ENCODE assay signal across 8 cellular contexts in genomic region chr17:2030779-2031163, GRCh38. TPM values are rescaled to one million over a fixed set of nuclear protein-coding genes. Genes with fewer than 3 reads are reported as not detected.
DNase-seq lines count a peak whose midpoint lies in the region; ATAC-seq and TF ChIP-seq lines count a peak whose summit lies in the region.

No MANE protein-coding gene starts in this region.

- H3K4me3 ChIP-seq in A673 (ENCODE audit: low read depth, low read length, poor library complexity, severe bottlenecking) (peak overlapping the region; percentile 98), GM23248 (peak overlapping the region; percentile 96), smooth muscle cell (peak overlapping the region; percentile 92)

- peaks cover 48% of the 10 kb centered on the region for H3K4me1 ChIP-seq in A673 (ENCODE audit: insufficient read depth, low read length, poor library complexity, severe bottlenecking)
- peaks cover 26% of the 10 kb centered on the region for H3K4me1 ChIP-seq in GM23248 (ENCODE audit: insufficient read depth)
- H3K4me1 ChIP-seq in smooth muscle cell (ENCODE audit: low read depth), result peaks cover 6% of the 10 kb centered on the region

- H3K27ac Mint-ChIP-seq in activated CD4-positive, alpha-beta T cell treated with anti-CD3 and anti-CD28 coated beads, Interleukin-2, amount 10 ng/mL, durations not matched to agents 24 days and 14 days, result peak overlapping the region; percentile 87

- H3K27me3 ChIP-seq in A673 (replicated peaks; ENCODE audit: insufficient read depth, low read depth, low read length, poor library complexity), result no peaks in the 10 kb centered on the region
- H3K27me3 ChIP-seq in GM23248 (replicated peaks; ENCODE audit: insufficient read depth), result no peaks in the 10 kb centered on the region; the same call in 1 of the 2 replicates
- H3K27me3 ChIP-seq in smooth muscle cell (ENCODE audit: low read depth), result peaks cover 15% of the 10 kb centered on the region

- H3K4me2 ChIP-seq in GM23248 (ENCODE audit: unreplicated experiment) (peak overlapping the region; percentile 77), smooth muscle cell (peak overlapping the region; percentile 95)

- H3K9me2 ChIP-seq in GM23248 (ENCODE audit: insufficient read depth), result no peaks in the 10 kb centered on the region

- H3K27ac ChIP-seq in A673 (ENCODE audit: low read depth, low read length, poor library complexity, severe bottlenecking), result peak overlapping the region; percentile 67
- peak overlapping the region; percentile 84 for H3K27ac ChIP-seq in GM23248
- H3K27ac ChIP-seq in smooth muscle cell (ENCODE audit: low read depth), result no peak overlapping the region

- H3K36me3 ChIP-seq in A673 (ENCODE audit: insufficient read depth, low read length, poor library complexity, severe bottlenecking), result peaks cover 2% of the 10 kb centered on the region
- no peaks in the 10 kb centered on the region for H3K36me3 ChIP-seq in GM23248 (ENCODE audit: low read depth)
- H3K36me3 ChIP-seq in smooth muscle cell (ENCODE audit: low read depth), result no peaks in the 10 kb centered on the region

- peaks cover 19% of the 10 kb centered on the region for H3K79me2 ChIP-seq in GM23248 (ENCODE audit: insufficient read depth)
- H3K79me2 ChIP-seq in smooth muscle cell (ENCODE audit: low read depth), result peaks cover 14% of the 10 kb centered on the region

- peaks cover 18% of the 10 kb centered on the region for H3K4me1 Mint-ChIP-seq in activated CD4-positive, alpha-beta T cell treated with anti-CD3 and anti-CD28 coated beads, Interleukin-2, amount 10 ng/mL, durations not matched to agents 24 days and 14 days

- ATAC-seq in GM21576 (IDR thresholded peaks at IDR 0.05; ENCODE audit: unreplicated experiment), result no peak

- no peaks in the 10 kb centered on the region for H3K9me3 Mint-ChIP-seq in activated CD4-positive, alpha-beta T cell treated with anti-CD3 and anti-CD28 coated beads, Interleukin-2, amount 10 ng/mL, durations not matched to agents 24 days and 14 days

- DNase-seq in A673 (ENCODE audit: low spot score) (no peak), GM23248 (peak; percentile 96), glomerular endothelial cell (ENCODE audit: extremely low read depth, low read depth, low spot score) (peak; percentile 52), smooth muscle cell (lab: John Stamatoyannopoulos, UW; ENCODE audit: unreplicated experiment) (no peak), dedifferentiated amniotic fluid mesenchymal stem cell (ENCODE audit: extremely low spot score) (no peak), GM19240 (ENCODE audit: insufficient read length, low spot score) (no peak)
- no peak for DNase-seq in activated CD4-positive, alpha-beta T cell treated with anti-CD3 and anti-CD28 coated beads, Interleukin-2, amount 10 ng/mL, durations not matched to agents 24 days and 14 days

- WGBS in GM23248 (ENCODE audit: low coverage in 1 of 2, low lambda C conversion rate in 2 of 2, missing lambda C conversion rate in 2 of 2), 2 experiments, result 7 to 8% methylated on average over 10 of the region's 10 CpGs
- WGBS in smooth muscle cell (ENCODE audit: low lambda C conversion rate), result 29% methylated on average over 10 of the region's 10 CpGs

- H3K36me3 Mint-ChIP-seq in activated CD4-positive, alpha-beta T cell treated with anti-CD3 and anti-CD28 coated beads, Interleukin-2, amount 10 ng/mL, durations not matched to agents 24 days and 14 days (ENCODE audit: low read depth), result peaks cover 2% of the 10 kb centered on the region

- no peaks in the 10 kb centered on the region for H3K9me3 ChIP-seq in A673 (ENCODE audit: low read depth, low read length, poor library complexity, severe bottlenecking)
- H3K9me3 ChIP-seq in GM23248 (ENCODE audit: low read depth), result no peaks in the 10 kb centered on the region
- no peaks in the 10 kb centered on the region for H3K9me3 ChIP-seq in smooth muscle cell (replicated peaks; ENCODE audit: low read depth)

- no peaks in the 10 kb centered on the region for H4K20me1 ChIP-seq in GM23248 (ENCODE audit: insufficient read depth)
- H4K20me1 ChIP-seq in smooth muscle cell (ENCODE audit: low read depth), result no peaks in the 10 kb centered on the region

- in situ Hi-C loops in GM23248 (cut with MboI), result no loop called here

- H3K9ac ChIP-seq in GM23248 (peak overlapping the region; percentile 94), smooth muscle cell (ENCODE audit: low read depth) (peak overlapping the region; percentile 32)

- peak; percentile 62 for TF ChIP-seq CTCF in A673 (conservative IDR thresholded peaks at IDR 0.05; ENCODE audit: low read depth, low read length)
- TF ChIP-seq CTCF in smooth muscle cell (IDR thresholded peaks at IDR 0.05; ENCODE audit: borderline replicate concordance, insufficient read depth, poor library complexity, severe bottlenecking), result peak; percentile 35

- TSS peak; percentile 60 for BruUV-seq in A673 (replicated peaks; lab: Mats Ljungman, UMichigan)

- peaks cover 30% of the 10 kb centered on the region for H3K27me3 Mint-ChIP-seq in activated CD4-positive, alpha-beta T cell treated with anti-CD3 and anti-CD28 coated beads, Interleukin-2, amount 10 ng/mL, durations not matched to agents 24 days and 14 days

- H2AFZ ChIP-seq in GM23248 (peak overlapping the region; percentile 53; the same call in 1 of the 2 replicates), smooth muscle cell (ENCODE audit: low read depth) (no peak overlapping the region)

- CTCF ChIA-PET in A673 (lab: Charles Lee), result interaction anchor here (0.6 kb wide), 1 partner anchor 72 kb away, joined by 11 read pairs; no protein-coding TSS in a partner anchor

- POLR2A ChIA-PET in A673 (lab: Charles Lee; ENCODE audit: low non-redundant PET), result no interaction called here

- intact Hi-C loops in A673 (cut with micrococcal nuclease; ENCODE audit: unreplicated experiment), result loop anchor here (5.0 kb wide), 1 partner anchor 198 kb away; the partner anchor contains the start of gene RPA1
- intact Hi-C loops in activated CD4-positive, alpha-beta T cell treated with anti-CD3 and anti-CD28 coated beads, Interleukin-2, amount 10 ng/mL, durations not matched to agents 24 days and 14 days (cut with micrococcal nuclease), result loop anchor here (1.0 to 5.0 kb wide), 3 partner anchors 11 to 383 kb away; partner anchors contain the start of genes RILP and SCARF1

- peak overlapping the region; percentile 97 for H3K4me3 Mint-ChIP-seq in activated CD4-positive, alpha-beta T cell treated with anti-CD3 and anti-CD28 coated beads, Interleukin-2, amount 10 ng/mL, durations not matched to agents 24 days and 14 days

- H3F3A ChIP-seq in GM23248 (ENCODE audit: insufficient read depth) (peaks cover 12% of the 10 kb centered on the region; the same call in 1 of the 2 replicates), smooth muscle cell (ENCODE audit: low read depth) (no peaks in the 10 kb centered on the region)

RNA-seq across cellular contexts. Expression of gene DPH1, which starts 0.8 kb away (rescaled TPM):
- total RNA-seq in A673 (2021), result 51.1 and 60.8 TPM in 2 replicates
- total RNA-seq in GM23248 (2014; rRNA removed; shearing (Covaris generic)), result 51.2 and 58.1 TPM in 2 replicates
- polyA plus RNA-seq in GM23248 (2016; fragmentation: Nextera tagmentation; extraction: Ambion mirVana), result 41.1 and 41.2 TPM in 2 replicates
- 50.8 and 55.9 TPM in 2 replicates for total RNA-seq in activated CD4-positive, alpha-beta T cell treated with anti-CD3 and anti-CD28 coated beads, Interleukin-2, amount 10 ng/mL, durations not matched to agents 24 days and 14 days
- total RNA-seq in glomerular endothelial cell, result 19.2 and 25.4 TPM in 2 replicates
- total RNA-seq in smooth muscle cell, result 15.9 and 18.1 TPM in 2 replicates
- polyA plus RNA-seq in smooth muscle cell, result 33.6 and 46.6 TPM in 2 replicates

RNA-seq across cellular contexts. Expression of gene RTN4RL1, which starts 5.6 kb away (rescaled TPM):
- total RNA-seq in A673 (2021), result 0.80 and 1.0 TPM in 2 replicates
- total RNA-seq in GM23248 (2014; rRNA removed; shearing (Covaris generic)), result 0.22 TPM in 1 of 2 replicates, not detected in the other
- polyA plus RNA-seq in GM23248 (2016; fragmentation: Nextera tagmentation; extraction: Ambion mirVana), result not detected in 2 replicates
- total RNA-seq in activated CD4-positive, alpha-beta T cell treated with anti-CD3 and anti-CD28 coated beads, Interleukin-2, amount 10 ng/mL, durations not matched to agents 24 days and 14 days, result 1.1 and 1.2 TPM in 2 replicates
- total RNA-seq in glomerular endothelial cell, result not detected in 2 replicates
- not detected in 2 replicates for total RNA-seq in smooth muscle cell
- not detected in 2 replicates for polyA plus RNA-seq in smooth muscle cell

RNA-seq across cellular contexts. Expression of gene OVCA2, which starts 11.1 kb away (rescaled TPM):
- total RNA-seq in A673 (2021), result 30.7 and 33.1 TPM in 2 replicates
- total RNA-seq in GM23248 (2014; rRNA removed; shearing (Covaris generic)), result 67.3 and 92.0 TPM in 2 replicates
- polyA plus RNA-seq in GM23248 (2016; fragmentation: Nextera tagmentation; extraction: Ambion mirVana), result 63.5 and 66.1 TPM in 2 replicates
- 36.5 and 37.7 TPM in 2 replicates for total RNA-seq in activated CD4-positive, alpha-beta T cell treated with anti-CD3 and anti-CD28 coated beads, Interleukin-2, amount 10 ng/mL, durations not matched to agents 24 days and 14 days
- 60.8 and 76.1 TPM in 2 replicates for total RNA-seq in glomerular endothelial cell
- total RNA-seq in smooth muscle cell, result 42.6 and 46.7 TPM in 2 replicates
- 47.6 and 59.5 TPM in 2 replicates for polyA plus RNA-seq in smooth muscle cell

RNA-seq across cellular contexts. Expression of gene HIC1, which starts 24.1 kb away (rescaled TPM):
- total RNA-seq in A673 (2021), result 0.84 and 1.5 TPM in 2 replicates
- total RNA-seq in GM23248 (2014; rRNA removed; shearing (Covaris generic)), result 35.0 and 59.8 TPM in 2 replicates
- 1.6 TPM in 2 replicates for polyA plus RNA-seq in GM23248 (2016; fragmentation: Nextera tagmentation; extraction: Ambion mirVana)
- total RNA-seq in activated CD4-positive, alpha-beta T cell treated with anti-CD3 and anti-CD28 coated beads, Interleukin-2, amount 10 ng/mL, durations not matched to agents 24 days and 14 days, result 49.4 and 51.6 TPM in 2 replicates
- total RNA-seq in glomerular endothelial cell, result 97.1 and 97.2 TPM in 2 replicates
- total RNA-seq in smooth muscle cell, result 2.6 and 2.9 TPM in 2 replicates
- 3.5 and 5.2 TPM in 2 replicates for polyA plus RNA-seq in smooth muscle cell

Comparison
In these comparisons a context has a peak if more than half of its experiments do, and no peak if none do; other contexts are left out.
1. DNase-seq: peak in GM23248 (single experiment) and glomerular endothelial cell (single experiment); none in A673 (single experiment), activated CD4-positive, alpha-beta T cell treated with anti-CD3 and anti-CD28 coated beads, Interleukin-2, amount 10 ng/mL, durations not matched to agents 24 days and 14 days (single experiment), smooth muscle cell (single experiment), dedifferentiated amniotic fluid mesenchymal stem cell (single experiment) and GM19240 (single experiment).
2. Peak in every context shown above with its lines, with median percentiles within 50 percentile points of each other: H3K4me3 ChIP-seq.